ENCODE assay signal across 15 cellular contexts in genomic region chr5:114327987-114328386, GRCh38. TPM values are rescaled to one million over a fixed set of nuclear protein-coding genes. Genes with fewer than 3 reads are reported as not detected.
A peak's percentile ranks its signal among the peaks of the same experiment; 100 is the strongest.
DNase-seq lines count a peak whose midpoint lies in the region; ATAC-seq and TF ChIP-seq lines count a peak whose summit lies in the region.
"Had no signal": no experiment of that assay in that cellular context is flagged by ENCODE, and none has a peak within 500 bp of the region (broad histone marks: within the 10 kb centered on the region; RNA-seq: fewer than 3 reads in every experiment).

No MANE protein-coding gene starts in this region.

- H4K5ac ChIP-seq in IMR-90 (ENCODE audit: low read depth, low read length), result no peak overlapping the region

- CTCF ChIA-PET in IMR-90 (lab: Yijun Ruan, JAX), result no interaction called here

- in situ Hi-C loops in IMR-90 (cut with MboI; ENCODE audit: low sequenced_read_pairs), result no loop called here

- H2AK9ac ChIP-seq in IMR-90 (replicated peaks; ENCODE audit: low read depth, low read length, poor library complexity), result no peak overlapping the region

- H2BK5ac ChIP-seq in IMR-90 (ENCODE audit: low read depth, low read length, poor library complexity, severe bottlenecking), result no peak overlapping the region

- H3K56ac ChIP-seq in IMR-90 (ENCODE audit: extremely low read depth, insufficient read depth, low read length), result no peak overlapping the region

- POLR2A ChIA-PET in IMR-90 (lab: Charles Lee; ENCODE audit: unreplicated experiment), result no interaction called here

- no CpG with 5 or more reads among the region's 3 CpGs for WGBS in IMR-90 (ENCODE audit: extremely low coverage in 2 of 2, insufficient read length in 1 of 2), 2 experiments
- WGBS in gastroesophageal sphincter (ENCODE audit: low coverage in 1 of 2), 2 donors, result 57 to 82% methylated on average over 2 to 3 of the region's 3 CpGs

- H3K18ac ChIP-seq in IMR-90 (ENCODE audit: low read depth, low read length), result no peak overlapping the region

- no peak overlapping the region for H3K23ac ChIP-seq in IMR-90 (ENCODE audit: low read depth, low read length)

- no peak overlapping the region for H4K91ac ChIP-seq in IMR-90 (ENCODE audit: insufficient read depth, low read depth, low read length)

- H2AFZ ChIP-seq in IMR-90 (replicated peaks; ENCODE audit: low read length, poor library complexity), result no peak overlapping the region

- no peak for TF ChIP-seq RAD21 in IMR-90 (IDR thresholded peaks at IDR 0.05; ENCODE audit: low read length)

- H3K4me3 ChIP-seq in IMR-90 (ENCODE audit: insufficient read depth, low read depth, low read length) (no peak overlapping the region), gastroesophageal sphincter (no peak overlapping the region)
- H3K4me3 ChIP-seq: BLaER1 treated with 17β-estradiol and CSF1 and Interleukin-3, amounts not matched to agents 10 nM and 100 nM had no signal

- intact Hi-C loops in IMR-90 (cut with micrococcal nuclease), result loop anchor here (5.0 kb wide), 1 partner anchor 1364 kb away; no protein-coding TSS in a partner anchor

- no peaks in the 10 kb centered on the region for H3K9me1 ChIP-seq in IMR-90 (ENCODE audit: insufficient read depth, low read length)

- TF ChIP-seq CTCF in IMR-90 (conservative IDR thresholded peaks at IDR 0.05; ENCODE audit: low read depth, low read length), result no peak
- TF ChIP-seq CTCF in gastroesophageal sphincter (IDR thresholded peaks at IDR 0.05), result no peak

- no peak for TF ChIP-seq POLR2A in IMR-90 (IDR thresholded peaks at IDR 0.05; ENCODE audit: low read depth, low read length)
- no peak for TF ChIP-seq POLR2A in gastroesophageal sphincter (IDR thresholded peaks at IDR 0.05)

- no peak overlapping the region for H3K27ac ChIP-seq in IMR-90 (ENCODE audit: insufficient read depth, low read length)
- H3K27ac ChIP-seq in gastroesophageal sphincter, result no peak overlapping the region
- H3K27ac ChIP-seq: BLaER1 treated with 17β-estradiol and CSF1 and Interleukin-3, amounts not matched to agents 10 nM and 100 nM had no signal

- TF ChIP-seq EP300 in gastroesophageal sphincter (IDR thresholded peaks at IDR 0.05), result no peak

- no peak overlapping the region for H3K4me2 ChIP-seq in IMR-90 (ENCODE audit: low read depth, low read length)
- H3K4me2 ChIP-seq: BLaER1 treated with 17β-estradiol and CSF1 and Interleukin-3, amounts not matched to agents 10 nM and 100 nM had no signal

- H3K9me3 ChIP-seq in IMR-90 (ENCODE audit: control insufficient read depth, insufficient read depth, low read length), result no peaks in the 10 kb centered on the region
- H3K9me3 ChIP-seq in gastroesophageal sphincter, result no peaks in the 10 kb centered on the region
- H3K9me3 ChIP-seq: BLaER1 treated with 17β-estradiol and CSF1 and Interleukin-3, amounts not matched to agents 10 nM and 100 nM had no signal

- no peak overlapping the region for H2BK120ac ChIP-seq in IMR-90 (ENCODE audit: low read depth, low read length)

- no peaks in the 10 kb centered on the region for H3K36me3 ChIP-seq in IMR-90 (ENCODE audit: control insufficient read depth, insufficient read depth, low read length)
- H3K36me3 ChIP-seq in gastroesophageal sphincter, result no peaks in the 10 kb centered on the region
- H3K36me3 ChIP-seq: BLaER1 treated with 17β-estradiol and CSF1 and Interleukin-3, amounts not matched to agents 10 nM and 100 nM had no signal

- no peak overlapping the region for H4K8ac ChIP-seq in IMR-90 (ENCODE audit: low read depth in 2 of 2, low read length in 2 of 2)

- peak overlapping the region; percentile 8; the same call in 1 of the 2 replicates for H2AK5ac ChIP-seq in IMR-90 (ENCODE audit: low read depth, low read length)

- no TSS peak for BruUV-seq in IMR-90 (replicated peaks; lab: Mats Ljungman, UMichigan)

- ATAC-seq in GM18868 (IDR thresholded peaks at IDR 0.05; ENCODE audit: unreplicated experiment) (peak; percentile 64), HG02884 (IDR thresholded peaks at IDR 0.05; ENCODE audit: unreplicated experiment) (peak; percentile 56), HG03280 (IDR thresholded peaks at IDR 0.05; ENCODE audit: unreplicated experiment) (peak; percentile 42), IMR-90 (ENCODE audit: low read depth) (no peak), gastroesophageal sphincter (no peak)
- ATAC-seq: HepG2 had no signal

- H3K4me1 ChIP-seq in IMR-90 (ENCODE audit: control insufficient read depth, insufficient read depth, low read length), result peaks cover under 1% of the 10 kb centered on the region
- peaks cover 0 to 5% (median 0%) of the 10 kb centered on the region in 3 donors for H3K4me1 ChIP-seq in gastroesophageal sphincter

- H3K79me1 ChIP-seq in IMR-90 (ENCODE audit: low read depth in 1 of 2, low read length in 2 of 2), result no peaks in the 10 kb centered on the region

- no peak overlapping the region for H3K4ac ChIP-seq in IMR-90 (ENCODE audit: low read depth, low read length)

- no peak overlapping the region for H3K14ac ChIP-seq in IMR-90 (replicated peaks; ENCODE audit: low read depth, low read length)

- DNase-seq in IMR-90 (no peak), cortex of kidney (lab: John Stamatoyannopoulos, UW) (no peak), NCI-H2171 (lab: John Stamatoyannopoulos, UW) (no peak)
- no peak for DNase-seq in activated CD4-positive, CD25-positive, alpha-beta regulatory T cell (lab: John Stamatoyannopoulos, UW)
- DNase-seq: ACHN; CD4-positive, CD25-positive, alpha-beta regulatory T cell; GOT3; H9 had no signal

- H2BK20ac ChIP-seq in IMR-90 (ENCODE audit: low read depth, low read length), result no peak overlapping the region

- no peaks in the 10 kb centered on the region for H4K20me1 ChIP-seq in IMR-90 (ENCODE audit: insufficient read depth, low read length)
- H4K20me1 ChIP-seq: BLaER1 treated with 17β-estradiol and CSF1 and Interleukin-3, amounts not matched to agents 10 nM and 100 nM had no signal

- no peak overlapping the region for H3K9ac ChIP-seq in IMR-90 (ENCODE audit: low read depth, low read length)
- H3K9ac ChIP-seq: BLaER1 treated with 17β-estradiol and CSF1 and Interleukin-3, amounts not matched to agents 10 nM and 100 nM had no signal

- H2BK15ac ChIP-seq in IMR-90 (ENCODE audit: low read depth, low read length), result no peak overlapping the region

- H3K27me3 ChIP-seq in IMR-90 (ENCODE audit: control insufficient read depth, insufficient read depth, low read length) (no peaks in the 10 kb centered on the region), gastroesophageal sphincter (no peaks in the 10 kb centered on the region)
- H3K27me3 ChIP-seq: BLaER1 treated with 17β-estradiol and CSF1 and Interleukin-3, amounts not matched to agents 10 nM and 100 nM had no signal

- dilution Hi-C loops in IMR-90 (cut with HindIII; ENCODE audit: low sequenced_read_pairs, unreplicated experiment), result no loop called here

TF ChIP-seq in IMR-90, 13 proteins besides CTCF, POLR2A, EP300 and RAD21:
- no peak for TF ChIP-seq CEBPB (IDR thresholded peaks at IDR 0.05; ENCODE audit: low read depth, low read length)
- no peak for TF ChIP-seq CHD1 (IDR thresholded peaks at IDR 0.05; ENCODE audit: low read depth, low read length)
- TF ChIP-seq RFX5 (IDR thresholded peaks at IDR 0.05; ENCODE audit: low read depth, low read length), result no peak
- TF ChIP-seq NFE2L2 (IDR thresholded peaks at IDR 0.05; ENCODE audit: low read depth, low read length), result no peak
- TF ChIP-seq RCOR1 (IDR thresholded peaks at IDR 0.05; ENCODE audit: insufficient replicate concordance, low read length), result no peak
- no peak for TF ChIP-seq ELK1 (IDR thresholded peaks at IDR 0.05; ENCODE audit: borderline replicate concordance, low read depth, low read length)
- TF ChIP-seq MAFK (IDR thresholded peaks at IDR 0.05; ENCODE audit: low read depth, low read length), result no peak
- no peak for TF ChIP-seq FOS (IDR thresholded peaks at IDR 0.05; ENCODE audit: low read depth, low read length)
- no peak for TF ChIP-seq MXI1 (IDR thresholded peaks at IDR 0.05; ENCODE audit: borderline replicate concordance, low read depth, low read length)
- TF ChIP-seq MAZ (IDR thresholded peaks at IDR 0.05; ENCODE audit: borderline replicate concordance, low read depth, low read length), result no peak
- no peak for TF ChIP-seq USF2 (IDR thresholded peaks at IDR 0.05; ENCODE audit: low read depth, low read length)
- TF ChIP-seq SMC3 (IDR thresholded peaks at IDR 0.05; ENCODE audit: low read depth, low read length), result no peak
- no peak for TF ChIP-seq BHLHE40 (IDR thresholded peaks at IDR 0.05; ENCODE audit: low read depth, low read length)

RNA-seq across cellular contexts. Expression of gene KCNN2, which starts 33.9 kb away (rescaled TPM):
- total RNA-seq in IMR-90 (2012; rRNA removed), result 2.2 and 3.3 TPM in 2 replicates
- 7.5 and 8.8 TPM in 2 replicates for polyA plus RNA-seq in IMR-90 (2012; rRNA removed)
- polyA plus RNA-seq in IMR-90 (2012; cell fraction: cytosol; rRNA removed), result 4.9 and 5.7 TPM in 2 replicates
- 5.9 and 9.9 TPM in 2 replicates for polyA plus RNA-seq in IMR-90 (2012; cell fraction: nucleus; rRNA removed; ENCODE audit: low replicate concordance)
- 1 to 10 TPM; 2.8 to 7.8 (median 3.5) TPM for total RNA-seq in gastroesophageal sphincter
- total RNA-seq: A172; CD4-positive, CD25-positive, alpha-beta regulatory T cell; HepG2 had no signal
- polyA plus RNA-seq: CD4-positive, CD25-positive, alpha-beta regulatory T cell; HepG2 had no signal

Comparison
In these comparisons a context has a peak if more than half of its experiments do, and no peak if none do; other contexts are left out.
1. ATAC-seq: peak in GM18868 (single experiment), HG02884 (single experiment) and HG03280 (single experiment); none in IMR-90 (single experiment) and gastroesophageal sphincter (single experiment).